Comparison of ENCODE assay signal across 19 cellular contexts in the genomic region with DNA sequence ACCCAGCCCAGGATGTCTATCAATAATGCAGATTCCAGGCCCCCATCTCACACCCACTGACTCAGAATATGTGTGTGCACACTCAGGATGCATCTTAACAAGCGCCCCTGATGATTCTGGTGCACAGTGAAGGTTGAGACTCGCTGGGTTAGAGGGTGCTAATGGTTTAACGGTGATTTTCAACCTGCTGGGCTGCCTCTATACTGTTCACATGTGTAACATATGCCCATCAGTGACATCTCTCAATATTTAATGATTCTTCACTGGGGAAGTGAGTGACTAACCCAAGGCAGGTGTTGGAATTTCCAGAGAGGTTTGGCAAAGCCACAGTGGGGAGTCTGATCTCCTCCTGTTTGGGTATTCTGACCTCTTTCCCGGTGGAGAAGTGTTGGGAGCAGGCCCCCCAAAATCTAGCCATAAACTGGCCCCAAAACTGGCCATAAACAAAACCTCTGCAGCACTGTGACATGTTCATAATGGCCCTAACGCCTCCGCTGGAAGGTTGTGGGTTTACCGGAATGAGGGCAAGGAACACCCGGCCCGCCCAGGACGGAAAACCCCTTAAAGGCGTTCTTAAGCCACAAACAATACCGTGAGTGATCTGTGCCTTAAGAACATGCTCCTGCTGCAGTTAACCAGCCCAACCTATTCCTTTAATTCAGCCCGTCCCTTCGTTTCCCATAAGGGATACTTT. TPM values are rescaled to one million over a fixed set of nuclear protein-coding genes. Genes with fewer than 3 reads are reported as not detected.
DNase-seq lines count a peak whose midpoint lies in the region; TF ChIP-seq lines count a peak whose summit lies in the region.
"Had no signal": no experiment of that assay in that cellular context is flagged by ENCODE, and none has a peak within 500 bp of the region (broad histone marks: within the 10 kb centered on the region; RNA-seq: fewer than 3 reads in every experiment).

No MANE protein-coding gene starts in this region.

- H3K4me3 Mint-ChIP-seq in MCF 10A (ENCODE audit: unreplicated experiment), result no peak overlapping the region

- peaks cover 8% of the 10 kb centered on the region for H3K4me1 Mint-ChIP-seq in MCF 10A (ENCODE audit: insufficient read depth, unreplicated experiment)

- peaks cover 3 to 5% of the 10 kb centered on the region in 2 donors for H3K27me3 ChIP-seq in breast epithelium
- peaks cover 0 to 45% (median 0%) of the 10 kb centered on the region in 4 donors for H3K27me3 ChIP-seq in esophagus squamous epithelium

- H3K9me3 ChIP-seq in breast epithelium (no peaks in the 10 kb centered on the region), esophagus squamous epithelium (no peaks in the 10 kb centered on the region)

- H3K4me1 ChIP-seq in breast epithelium (no peaks in the 10 kb centered on the region), esophagus squamous epithelium (peaks cover 9 to 64% (median 48%) of the 10 kb centered on the region in 3 donors)

- no peak overlapping the region for H3K27ac Mint-ChIP-seq in MCF 10A (ENCODE audit: low read depth, unreplicated experiment)

- peak overlapping the region in 1 of 2 donors; percentile 43 for H3K27ac ChIP-seq in breast epithelium
- H3K27ac ChIP-seq in esophagus squamous epithelium, result peak overlapping the region in 3 of 4 donors; percentile 1 to 51 (median 50)

- POLR2A ChIA-PET in MCF 10A (lab: Yijun Ruan, JAX), result no interaction called here

- 38 to 51% methylated on average over 12 to 14 of the region's 14 CpGs for WGBS in esophagus squamous epithelium, 2 donors

- CTCF ChIA-PET in MCF 10A (lab: Yijun Ruan, JAX), result no interaction called here

- H3K36me3 ChIP-seq in breast epithelium, result no peaks in the 10 kb centered on the region
- H3K36me3 ChIP-seq in esophagus squamous epithelium, result no peaks in the 10 kb centered on the region

- H3K9me3 Mint-ChIP-seq in MCF 10A (ENCODE audit: unreplicated experiment), result no peaks in the 10 kb centered on the region

- DNase-seq in MCF 10A (ENCODE audit: unreplicated experiment), result peak; percentile 7
- no peak for DNase-seq in breast epithelium (ENCODE audit: low spot score in 2 of 2)
- DNase-seq in activated T-cell treated with anti-CD3 and anti-CD28 coated beads, Interleukin-2, amount 50 U/mL, for 48 hours, result peak; percentile 44 to 58
- no peak for DNase-seq in esophagus squamous epithelium (lab: John Stamatoyannopoulos, UW)
- DNase-seq in stimulated activated CD8-positive, alpha-beta memory T cell treated with anti-CD3 and anti-CD28 coated beads, Interleukin-2, amount 100 ng/mL, for 48 hours (ENCODE audit: low read depth in 2 of 2), result peak; percentile 14 to 15
- no peak for DNase-seq in NCI-H146 (lab: John Stamatoyannopoulos, UW)
- no peak for DNase-seq in GM20000 (ENCODE audit: low spot score)
- no peak for DNase-seq in NCI-H526 treated with DMSO at 0.1 percent for 48 hours (lab: John Stamatoyannopoulos, UW)
- DNase-seq: activated CD4-positive, CD25-positive, alpha-beta regulatory T cell; effector CD4-positive, alpha-beta T cell; HCEC 1CT; left cardiac atrium; NCI-H2081; NCI-H82; substantia nigra had no signal

- TF ChIP-seq POLR2A in breast epithelium (IDR thresholded peaks at IDR 0.05) (no peak), esophagus squamous epithelium (IDR thresholded peaks at IDR 0.05) (no peak)

- H3K4me3 ChIP-seq in breast epithelium (no peak overlapping the region), esophagus squamous epithelium (no peak overlapping the region)

- H3K36me3 Mint-ChIP-seq in MCF 10A (ENCODE audit: insufficient read depth, unreplicated experiment), result no peaks in the 10 kb centered on the region

- peaks cover 11% of the 10 kb centered on the region for H3K27me3 Mint-ChIP-seq in MCF 10A (ENCODE audit: insufficient read depth, unreplicated experiment)

- TF ChIP-seq CTCF in MCF 10A (IDR thresholded peaks at IDR 0.05; ENCODE audit: unreplicated experiment), result no peak
- no peak for TF ChIP-seq CTCF in breast epithelium (IDR thresholded peaks at IDR 0.05)
- TF ChIP-seq CTCF in esophagus squamous epithelium (IDR thresholded peaks at IDR 0.05), result no peak
- TF ChIP-seq CTCF in GM20000 (IDR thresholded peaks at IDR 0.05; ENCODE audit: extremely low read depth, missing control alignments), result no peak

- intact Hi-C loops in MCF 10A (cut with micrococcal nuclease), result no loop called here
- intact Hi-C loops in breast epithelium (cut with DNase I; ENCODE audit: low total_unique reads), result loop anchor here (2.0 kb wide), 1 partner anchor 23 kb away; no protein-coding TSS in a partner anchor
- intact Hi-C loops in esophagus squamous epithelium (cut with DNase I), result no loop called here

- BruUV-seq in MCF 10A (replicated peaks; lab: Mats Ljungman, UMichigan), result no TSS peak

RNA-seq across cellular contexts. Expression of a gene that starts 4.1 kb away (rescaled TPM):
- total RNA-seq in MCF 10A (2022) (not detected in 2 replicates), breast epithelium (10 to 100 TPM in 1 of 3 donors, 1 to 10 TPM in 2; 5.9 to 22.9 (median 6.7) TPM), esophagus squamous epithelium (10 to 100 TPM in 3 of 4 donors, 1 to 10 TPM in 1; 8.4 to 44.9 (median 26.2) TPM)
- total RNA-seq: osteoblast, RPMI7951 had no signal

RNA-seq across cellular contexts. Expression of a gene that starts 48.2 kb away (rescaled TPM):
- total RNA-seq in MCF 10A (2022), result not detected in 2 replicates
- total RNA-seq in breast epithelium, result not detected
- total RNA-seq in esophagus squamous epithelium, result not detected
- total RNA-seq: left cardiac atrium, M059J, osteoblast, RPMI7951, sciatic nerve had no signal

Comparison
In these comparisons a context has a peak if more than half of its experiments do, and no peak if none do; other contexts are left out.
1. DNase-seq: peak in MCF 10A (single experiment), activated T-cell treated with anti-CD3 and anti-CD28 coated beads, Interleukin-2, amount 50 U/mL, for 48 hours (2 of 2) and stimulated activated CD8-positive, alpha-beta memory T cell treated with anti-CD3 and anti-CD28 coated beads, Interleukin-2, amount 100 ng/mL, for 48 hours (2 of 2); none in breast epithelium (0 of 2), esophagus squamous epithelium (single experiment), NCI-H146 (single experiment), GM20000 (single experiment) and NCI-H526 treated with DMSO at 0.1 percent for 48 hours (single experiment).